15 cellular contexts compared by ENCODE assay signal in genomic region chr17:260944-261343, GRCh38.
DNase-seq lines count a peak whose midpoint lies in the region; ATAC-seq and TF ChIP-seq lines count a peak whose summit lies in the region.
"Had no signal": no experiment of that assay in that cellular context is flagged by ENCODE, and none has a peak within 500 bp of the region (broad histone marks: within the 10 kb centered on the region; RNA-seq: fewer than 3 reads in every experiment).

No MANE protein-coding gene starts in this region.

- H3K27ac ChIP-seq in heart left ventricle = peak overlapping the region in 9 of 12 donors; percentile 13 to 77 (median 48)
- H3K27ac ChIP-seq in right atrium auricular region = peak overlapping the region in 1 of 2 donors; percentile 68
- H3K27ac ChIP-seq in duodenal mucosa (ENCODE audit: low read depth, low read length) = peak overlapping the region; percentile 10

- intact Hi-C loops in heart left ventricle (cut with DNase I) = no loop called here

- no peak for TF ChIP-seq CTCF in heart left ventricle (IDR thresholded peaks at IDR 0.05)
- TF ChIP-seq CTCF in right atrium auricular region (IDR thresholded peaks at IDR 0.05) = no peak

- no peak for DNase-seq in heart left ventricle
- no peak for DNase-seq in right atrium auricular region (ENCODE audit: low spot score)
- DNase-seq in mesenteric fat pad (ENCODE audit: low spot score) = peak; percentile 57
- DNase-seq in NCI-H510A (lab: John Stamatoyannopoulos, UW) = no peak
- no peak for DNase-seq in HPDE6-E6E7 (ENCODE audit: extremely low spot score)
- DNase-seq in DMS114 treated with DMSO at 0.1 percent for 48 hours (lab: John Stamatoyannopoulos, UW; ENCODE audit: unreplicated experiment) = no peak
- DNase-seq: ACHN; CD8-positive, alpha-beta memory T cell; GF-D8; MV-4-11; NCI-H1436; NCI-H2029 treated with DMSO at 0.1 percent for 48 hours; NCI-H524 had no signal

- H3K27me3 ChIP-seq in heart left ventricle (peaks cover 0 to 4% (median 0%) of the 10 kb centered on the region in 9 donors), right atrium auricular region (no peaks in the 10 kb centered on the region), duodenal mucosa (ENCODE audit: control insufficient read depth in 1 of 2, insufficient read depth in 2 of 2, low read length in 2 of 2) (no peaks in the 10 kb centered on the region)

- no peaks in the 10 kb centered on the region for H3K9me3 ChIP-seq in heart left ventricle
- H3K9me3 ChIP-seq in right atrium auricular region = no peaks in the 10 kb centered on the region
- no peaks in the 10 kb centered on the region for H3K9me3 ChIP-seq in duodenal mucosa (ENCODE audit: control insufficient read depth in 1 of 2, low read length in 2 of 2)

- 79 to 94% (median 84%) methylated on average over 3 to 4 of the region's 4 CpGs for WGBS in heart left ventricle, 4 donors

- H3K4me1 ChIP-seq in heart left ventricle (peaks cover 0 to 46% (median 18%) of the 10 kb centered on the region in 12 donors), right atrium auricular region (peaks cover 0 to 19% of the 10 kb centered on the region in 2 donors), duodenal mucosa (ENCODE audit: control insufficient read depth in 1 of 2, insufficient read depth in 2 of 2, low read length in 2 of 2) (no peaks in the 10 kb centered on the region)

- TF ChIP-seq POLR2A in heart left ventricle (IDR thresholded peaks at IDR 0.05) = no peak

- H3K4me3 ChIP-seq in heart left ventricle = no peak overlapping the region
- H3K4me3 ChIP-seq in right atrium auricular region = no peak overlapping the region
- H3K4me3 ChIP-seq in duodenal mucosa (ENCODE audit: low read depth in 1 of 2, low read length in 2 of 2) = no peak overlapping the region

- no peak for ATAC-seq in heart left ventricle
- ATAC-seq: HCT116 had no signal

- H3K9ac ChIP-seq in duodenal mucosa (ENCODE audit: low read depth in 1 of 2, low read length in 2 of 2) = no peak overlapping the region

- H3K36me3 ChIP-seq in heart left ventricle (peaks cover 0 to 4% (median 0%) of the 10 kb centered on the region in 9 donors), right atrium auricular region (no peaks in the 10 kb centered on the region), duodenal mucosa (ENCODE audit: control insufficient read depth in 1 of 2, insufficient read depth in 2 of 2, low read length in 2 of 2) (peaks cover 12 to 17% of the 10 kb centered on the region in 2 donors)
